1 cellular context compared by ENCODE assay signal in the genomic region with DNA sequence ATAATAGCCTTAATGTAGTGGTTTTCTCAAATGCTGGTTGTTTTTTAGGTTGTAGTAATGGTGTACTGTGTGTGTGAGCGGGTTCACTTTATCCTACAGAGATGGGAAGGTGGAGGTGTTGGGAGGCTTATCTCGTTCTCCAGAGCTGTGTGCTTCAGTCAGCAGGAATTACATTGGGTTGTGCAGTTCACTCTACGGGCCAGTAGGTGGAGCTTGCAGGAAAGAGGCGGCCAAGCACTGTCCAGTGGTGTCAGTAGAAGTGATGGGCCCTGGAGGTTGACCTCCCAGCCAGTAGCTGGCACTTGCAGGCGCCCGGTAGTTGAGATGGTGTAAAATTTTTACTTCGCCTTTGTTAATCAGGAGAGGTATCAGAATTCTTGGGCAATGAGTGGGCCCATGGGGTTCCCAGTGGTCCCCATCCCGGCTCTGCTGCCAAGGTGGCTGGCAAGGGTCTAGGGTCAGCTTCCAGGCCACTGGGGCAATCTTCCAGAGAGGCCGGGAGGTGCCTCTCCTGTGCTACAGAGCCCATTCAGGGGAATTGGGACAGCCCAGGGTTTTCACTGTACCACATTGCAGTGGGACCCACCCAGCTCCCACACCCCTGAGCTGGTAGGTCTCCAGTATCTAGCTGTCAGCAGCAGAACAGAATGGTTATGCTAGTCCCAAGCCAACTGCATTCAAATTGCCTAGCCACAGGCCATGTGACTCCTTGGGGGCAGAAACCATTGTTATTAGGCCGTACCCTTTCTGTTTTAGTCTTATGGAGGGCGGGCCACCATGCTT.
TF ChIP-seq lines count a peak whose summit lies in the region.

No MANE protein-coding gene starts in this region.

TF ChIP-seq in HCT116, 20 proteins besides CTCF, POLR2A, EP300 and RAD21 (continued from another document):
- no peak for TF ChIP-seq YY1 (IDR thresholded peaks at IDR 0.05; ENCODE audit: extremely low read depth, insufficient replicate concordance, low read depth, low read length)
